31 cellular contexts compared by ENCODE assay signal in the genomic region with DNA sequence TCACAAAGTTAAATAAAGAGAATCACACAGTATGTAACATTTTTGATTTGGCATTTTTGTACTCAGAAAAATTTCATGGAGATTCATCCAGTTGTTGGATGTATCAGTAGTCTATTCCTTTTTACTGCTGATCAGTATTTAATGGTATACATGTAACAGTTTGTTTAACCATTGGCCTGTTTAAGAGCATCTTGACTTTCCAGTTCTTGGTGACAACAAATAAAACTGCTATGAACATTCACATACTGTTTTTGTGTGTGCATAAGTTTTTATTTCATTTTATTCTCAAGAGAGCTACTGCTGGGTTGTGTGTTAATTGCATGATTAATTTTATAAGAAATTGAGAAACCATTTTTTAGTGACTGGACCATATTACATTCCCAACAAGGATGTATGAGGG.
DNase-seq lines count a peak whose midpoint lies in the region; ATAC-seq and TF ChIP-seq lines count a peak whose summit lies in the region.
"Had no signal": no experiment of that assay in that cellular context is flagged by ENCODE, and none has a peak within 500 bp of the region (broad histone marks: within the 10 kb centered on the region; RNA-seq: fewer than 3 reads in every experiment).

No MANE protein-coding gene starts in this region.

- no peak overlapping the region for H3K4me3 Mint-ChIP-seq in activated CD4-positive, alpha-beta memory T cell treated with anti-CD3 and anti-CD28 coated beads for 36 hours
- H3K4me3 Mint-ChIP-seq: B cell; CD14-positive monocyte; CD4-positive, alpha-beta memory T cell; CD4-positive, alpha-beta T cell; CD4-positive, CD25-positive, alpha-beta regulatory T cell; CD8-positive, alpha-beta memory T cell; CD8-positive, alpha-beta T cell had no signal

- no peaks in the 10 kb centered on the region for H3K36me3 Mint-ChIP-seq in activated CD4-positive, alpha-beta memory T cell treated with anti-CD3 and anti-CD28 coated beads for 36 hours
- H3K36me3 Mint-ChIP-seq: CD14-positive monocyte; CD4-positive, alpha-beta memory T cell; CD4-positive, CD25-positive, alpha-beta regulatory T cell; CD8-positive, alpha-beta memory T cell; CD8-positive, alpha-beta T cell had no signal

- no peaks in the 10 kb centered on the region for H3K4me1 Mint-ChIP-seq in activated CD4-positive, alpha-beta memory T cell treated with anti-CD3 and anti-CD28 coated beads for 36 hours (ENCODE audit: low read depth)
- H3K4me1 Mint-ChIP-seq: B cell; CD14-positive monocyte; CD4-positive, alpha-beta memory T cell; CD4-positive, CD25-positive, alpha-beta regulatory T cell; CD8-positive, alpha-beta memory T cell had no signal

- H3K27ac Mint-ChIP-seq in activated CD4-positive, alpha-beta memory T cell treated with anti-CD3 and anti-CD28 coated beads for 36 hours: no peak overlapping the region
- H3K27ac Mint-ChIP-seq: B cell; CD14-positive monocyte; CD4-positive, alpha-beta memory T cell; CD4-positive, alpha-beta T cell; CD4-positive, CD25-positive, alpha-beta regulatory T cell; CD8-positive, alpha-beta memory T cell; CD8-positive, alpha-beta T cell had no signal

- peak; percentile 62 for DNase-seq in LNCaP clone FGC (ENCODE audit: low read depth)
- no peak for DNase-seq in activated CD4-positive, alpha-beta memory T cell treated with anti-CD3 and anti-CD28 coated beads for 36 hours
- DNase-seq: 8988T; ACHN; AML-193; BE2C; C1 segment of cervical spinal cord; Caco-2; Calu3; CD4-positive, alpha-beta memory T cell; CD4-positive, alpha-beta T cell; CD4-positive, CD25-positive, alpha-beta regulatory T cell; CD8-positive, alpha-beta memory T cell; CD8-positive, alpha-beta T cell; COR-L47; DMS 273 treated with DMSO at 0.1 percent for 48 hours; DMS153; DMS53; DMS79; DMS79 treated with DMSO at 0.1 percent for 48 hours; DND-41; EL had no signal

- ATAC-seq in GM19395 (IDR thresholded peaks at IDR 0.05; ENCODE audit: unreplicated experiment): no peak
- ATAC-seq: A549; CD8-positive, alpha-beta T cell had no signal

- intact Hi-C loops in activated CD4-positive, alpha-beta memory T cell treated with anti-CD3 and anti-CD28 coated beads for 36 hours (cut with micrococcal nuclease): no loop called here

- no peaks in the 10 kb centered on the region for H3K27me3 Mint-ChIP-seq in activated CD4-positive, alpha-beta memory T cell treated with anti-CD3 and anti-CD28 coated beads for 36 hours
- H3K27me3 Mint-ChIP-seq: B cell; CD4-positive, alpha-beta memory T cell; CD4-positive, alpha-beta T cell; CD4-positive, CD25-positive, alpha-beta regulatory T cell; CD8-positive, alpha-beta memory T cell had no signal

- CTCF ChIA-PET in activated CD4-positive, alpha-beta memory T cell treated with anti-CD3 and anti-CD28 coated beads for 36 hours (lab: Charles Lee): no interaction called here

- TF ChIP-seq CTCF in LNCaP clone FGC (IDR thresholded peaks at IDR 0.05; ENCODE audit: control insufficient read depth, extremely low read depth, insufficient read depth) (no peak), VCaP (conservative IDR thresholded peaks at IDR 0.05) (no peak)

- no peaks in the 10 kb centered on the region for H3K9me3 Mint-ChIP-seq in activated CD4-positive, alpha-beta memory T cell treated with anti-CD3 and anti-CD28 coated beads for 36 hours
- H3K9me3 Mint-ChIP-seq: CD4-positive, alpha-beta T cell; CD8-positive, alpha-beta T cell had no signal

- peak overlapping the region; percentile 45 for H3K27ac ChIP-seq in VCaP
- H3K27ac ChIP-seq: 22Rv1; A549; BLaER1; BLaER1 treated with 17β-estradiol and CSF1 and Interleukin-3, amounts not matched to agents 10 nM and 100 nM; C4-2B had no signal

- POLR2A ChIA-PET in activated CD4-positive, alpha-beta memory T cell treated with anti-CD3 and anti-CD28 coated beads for 36 hours (lab: Charles Lee): no interaction called here

- H3K4me3 ChIP-seq in LNCaP clone FGC (ENCODE audit: low read depth, low read length): no peak overlapping the region
- H3K4me3 ChIP-seq: A549; BLaER1; BLaER1 treated with 17β-estradiol and CSF1 and Interleukin-3, amounts not matched to agents 10 nM and 100 nM had no signal
